ENCODE assay signal across 21 cellular contexts in genomic region chr6:7604506-7604905, GRCh38. TPM values are rescaled to one million over a fixed set of nuclear protein-coding genes. Genes with fewer than 3 reads are reported as not detected.
DNase-seq lines count a peak whose midpoint lies in the region; ATAC-seq and TF ChIP-seq lines count a peak whose summit lies in the region.
"Had no signal": no experiment of that assay in that cellular context is flagged by ENCODE, and none has a peak within 500 bp of the region (broad histone marks: within the 10 kb centered on the region; RNA-seq: fewer than 3 reads in every experiment).

No MANE protein-coding gene starts in this region.

- H3K9me3 ChIP-seq in left ventricle myocardium inferior (replicated peaks) (no peaks in the 10 kb centered on the region), right cardiac atrium (ENCODE audit: control insufficient read depth, low read length) (no peaks in the 10 kb centered on the region), T-helper 17 cell (ENCODE audit: control insufficient read depth, low read length, poor library complexity, severe bottlenecking) (no peaks in the 10 kb centered on the region)
- H3K9me3 ChIP-seq: esophagus muscularis mucosa, gastrocnemius medialis had no signal

- 87% methylated on average over 2 of the region's 2 CpGs for WGBS in right cardiac atrium

- DNase-seq in left ventricle myocardium inferior (no peak), right cardiac atrium (no peak), T-helper 17 cell (no peak), GM13977 (ENCODE audit: low spot score) (no peak), left colon (no peak)
- DNase-seq: activated CD8-positive, alpha-beta memory T cell treated with anti-CD3 and anti-CD28 coated beads, Interleukin-2, amount 50 U/mL, for 4 hours; activated naive CD4-positive, alpha-beta T cell treated with Interleukin-2 at 50 U/mL for 16 hours; DMS79; effector CD4-positive, alpha-beta T cell; kidney; mammary epithelial cell; MM.1S; NCI-H1694; NCI-H2171 treated with DMSO at 0.1 percent for 48 hours; NCI-H526 treated with DMSO at 0.1 percent for 48 hours; trophoblast cell had no signal

- H3K4me1 Mint-ChIP-seq in T-helper 17 cell = peaks cover 9% of the 10 kb centered on the region

- H3K27me3 ChIP-seq in left ventricle myocardium inferior (ENCODE audit: low read depth) (no peaks in the 10 kb centered on the region), right cardiac atrium (ENCODE audit: control insufficient read depth, insufficient read depth) (no peaks in the 10 kb centered on the region)
- H3K27me3 ChIP-seq: esophagus muscularis mucosa, gastrocnemius medialis had no signal

- H3K4me1 ChIP-seq in left ventricle myocardium inferior (peaks cover 22% of the 10 kb centered on the region), right cardiac atrium (ENCODE audit: control insufficient read depth, insufficient read depth, low read length) (peaks cover 1% of the 10 kb centered on the region)
- H3K4me1 ChIP-seq: gastrocnemius medialis had no signal

- peak overlapping the region; percentile 90 for H3K27ac Mint-ChIP-seq in T-helper 17 cell

- H3K36me3 Mint-ChIP-seq in T-helper 17 cell (ENCODE audit: low read depth) = peaks cover 24% of the 10 kb centered on the region

- no peak overlapping the region for H3K4me3 ChIP-seq in left ventricle myocardium inferior
- H3K4me3 ChIP-seq in right cardiac atrium (ENCODE audit: low read length) = no peak overlapping the region
- H3K4me3 ChIP-seq: esophagus muscularis mucosa, gastrocnemius medialis, K562 had no signal

- TF ChIP-seq CTCF in left ventricle myocardium inferior (IDR thresholded peaks at IDR 0.05; ENCODE audit: borderline replicate concordance) (no peak), GM13977 (IDR thresholded peaks at IDR 0.05; ENCODE audit: extremely low read depth, insufficient read depth, missing control alignments) (no peak)

- H3K4me3 Mint-ChIP-seq in T-helper 17 cell = no peak overlapping the region

- peak overlapping the region; percentile 53 for H3K27ac ChIP-seq in left ventricle myocardium inferior (replicated peaks)
- no peak overlapping the region for H3K27ac ChIP-seq in right cardiac atrium (ENCODE audit: low read length)
- H3K27ac ChIP-seq: esophagus muscularis mucosa, gastrocnemius medialis had no signal

- in situ Hi-C loops in GM13977 (cut with MboI; ENCODE audit: low pct_unique_long_range_greater_than_20kb, low sequenced_read_pairs, unreplicated experiment) = loop anchor here (25.0 kb wide), 1 partner anchor 892 kb away; no protein-coding TSS in a partner anchor

- H3K36me3 ChIP-seq in left ventricle myocardium inferior = peaks cover 98% of the 10 kb centered on the region

- no peaks in the 10 kb centered on the region for H3K27me3 Mint-ChIP-seq in T-helper 17 cell

- intact Hi-C loops in left ventricle myocardium inferior (cut with micrococcal nuclease) (loop anchor here (10.0 kb wide), 2 partner anchors 200 to 300 kb away; no protein-coding TSS in a partner anchor), right cardiac atrium (cut with DNase I) (no loop called here), left colon (cut with DNase I, micrococcal nuclease) (loop anchor here in 1 of 2 donors (10.0 kb wide), 1 partner anchor 300 kb away; no protein-coding TSS in a partner anchor)

- ATAC-seq in right cardiac atrium (no peak), GM21786 (IDR thresholded peaks at IDR 0.05; ENCODE audit: unreplicated experiment) (peak; percentile 86), T-helper 17 cell (no peak), left colon (no peak), GM21515 (IDR thresholded peaks at IDR 0.05; ENCODE audit: unreplicated experiment) (no peak)
- ATAC-seq: K562 had no signal

RNA-seq across cellular contexts. Expression of gene SNRNP48, which starts 14.5 kb away (rescaled TPM):
- total RNA-seq in left ventricle myocardium inferior (13.8 TPM), right cardiac atrium (10 to 100 TPM; 11.0 to 17.6 (median 14.8) TPM), T-helper 17 cell (1 to 10 TPM; 6.8 to 9.6 TPM), left colon (10 to 100 TPM; 11.1 to 11.6 TPM)
- 10.7 TPM for polyA plus RNA-seq in right cardiac atrium
